In genomic region chr4:57426779-57427395, GRCh38 we compare ENCODE assay signal across 8 cellular contexts.
DNase-seq lines count a peak whose midpoint lies in the region; ATAC-seq and TF ChIP-seq lines count a peak whose summit lies in the region.

No MANE protein-coding gene starts in this region.

- H3K27me3 Mint-ChIP-seq in Caco-2 (ENCODE audit: insufficient read depth, unreplicated experiment) = peaks cover 20% of the 10 kb centered on the region
- no peaks in the 10 kb centered on the region for H3K27me3 Mint-ChIP-seq in activated naive CD8-positive, alpha-beta T cell treated with anti-CD3 and anti-CD28 coated beads, Interleukin-2, amount 10 ng/mL, durations not matched to agents 7 days and 5 days

- H3K27ac Mint-ChIP-seq in Caco-2 (ENCODE audit: unreplicated experiment) = no peak overlapping the region
- H3K27ac Mint-ChIP-seq in activated naive CD8-positive, alpha-beta T cell treated with anti-CD3 and anti-CD28 coated beads, Interleukin-2, amount 10 ng/mL, durations not matched to agents 7 days and 5 days = no peak overlapping the region

- DNase-seq in Caco-2 (peak; percentile 69 to 75), NCI-H460 (ENCODE audit: extremely low read depth, low read depth) (peak; percentile 56), left cardiac atrium (peak; percentile 76), renal cortical epithelial cell (ENCODE audit: low read depth) (peak; percentile 59)
- DNase-seq in activated naive CD8-positive, alpha-beta T cell treated with anti-CD3 and anti-CD28 coated beads, Interleukin-2, amount 10 ng/mL, durations not matched to agents 7 days and 5 days = peak; percentile 43

- no peak overlapping the region for H3K4me3 Mint-ChIP-seq in Caco-2 (ENCODE audit: unreplicated experiment)
- H3K4me3 Mint-ChIP-seq in activated naive CD8-positive, alpha-beta T cell treated with anti-CD3 and anti-CD28 coated beads, Interleukin-2, amount 10 ng/mL, durations not matched to agents 7 days and 5 days = no peak overlapping the region

- no TSS peak for BruUV-seq in Caco-2 (replicated peaks; lab: Mats Ljungman, UMichigan)

- no peaks in the 10 kb centered on the region for H3K36me3 ChIP-seq in Caco-2 (ENCODE audit: control insufficient read depth, insufficient read depth, low read length)

- intact Hi-C loops in Caco-2 (cut with micrococcal nuclease; ENCODE audit: unreplicated experiment) (loop anchor here (1.0 kb wide), 2 partner anchors 264 to 635 kb away; no protein-coding TSS in a partner anchor), left cardiac atrium (cut with DNase I) (loop anchor here in 1 of 2 donors (2.0 kb wide), 1 partner anchor 262 kb away; no protein-coding TSS in a partner anchor)

- H3K9me3 ChIP-seq in Caco-2 = no peaks in the 10 kb centered on the region

- ATAC-seq in GM18907 (IDR thresholded peaks at IDR 0.05; ENCODE audit: unreplicated experiment) = peak; percentile 81
- ATAC-seq in HG03175 (IDR thresholded peaks at IDR 0.05; ENCODE audit: unreplicated experiment) = peak; percentile 91
- ATAC-seq in activated naive CD8-positive, alpha-beta T cell treated with anti-CD3 and anti-CD28 coated beads, Interleukin-2, amount 10 ng/mL, durations not matched to agents 7 days and 5 days (ENCODE audit: low read depth) = no peak
- peak; percentile 30 to 75 for ATAC-seq in left cardiac atrium
- no peak for ATAC-seq in HG02938 (IDR thresholded peaks at IDR 0.05; ENCODE audit: unreplicated experiment)

- H3K4me3 ChIP-seq in Caco-2 (ENCODE audit: low read depth, low read length) = no peak overlapping the region

- H3K4me1 Mint-ChIP-seq in Caco-2 (ENCODE audit: low read depth, unreplicated experiment) = peaks cover 6% of the 10 kb centered on the region
- no peaks in the 10 kb centered on the region for H3K4me1 Mint-ChIP-seq in activated naive CD8-positive, alpha-beta T cell treated with anti-CD3 and anti-CD28 coated beads, Interleukin-2, amount 10 ng/mL, durations not matched to agents 7 days and 5 days

- peak; percentile 64 to 83 for TF ChIP-seq CTCF in Caco-2 (IDR thresholded peaks at IDR 0.05; ENCODE audit: insufficient read depth in 1 of 2, low read depth in 1 of 2, low read length in 1 of 2, severe bottlenecking in 1 of 2, unreplicated experiment in 1 of 2)

- no peaks in the 10 kb centered on the region for H3K4me1 ChIP-seq in Caco-2

- CTCF ChIA-PET in Caco-2 (lab: Charles Lee) = interaction anchor here (0.6 to 1.0 kb wide), 5 partner anchors 15 to 730 kb away, joined by 3 to 5 read pairs (median 3); no protein-coding TSS in a partner anchor

- POLR2A ChIA-PET in Caco-2 (lab: Charles Lee) = no interaction called here
- POLR2A ChIA-PET in activated naive CD8-positive, alpha-beta T cell treated with anti-CD3 and anti-CD28 coated beads, Interleukin-2, amount 10 ng/mL, durations not matched to agents 7 days and 5 days (lab: Charles Lee) = no interaction called here

- H3K36me3 Mint-ChIP-seq in Caco-2 (ENCODE audit: insufficient read depth, unreplicated experiment) = no peaks in the 10 kb centered on the region
- H3K36me3 Mint-ChIP-seq in activated naive CD8-positive, alpha-beta T cell treated with anti-CD3 and anti-CD28 coated beads, Interleukin-2, amount 10 ng/mL, durations not matched to agents 7 days and 5 days = no peaks in the 10 kb centered on the region

- H3K9me3 Mint-ChIP-seq in Caco-2 (ENCODE audit: unreplicated experiment) = no peaks in the 10 kb centered on the region
- H3K9me3 Mint-ChIP-seq in activated naive CD8-positive, alpha-beta T cell treated with anti-CD3 and anti-CD28 coated beads, Interleukin-2, amount 10 ng/mL, durations not matched to agents 7 days and 5 days = no peaks in the 10 kb centered on the region

- H3K27me3 ChIP-seq in Caco-2 (replicated peaks; ENCODE audit: control insufficient read depth, insufficient read depth, low read length) = no peaks in the 10 kb centered on the region; the same call in 1 of the 2 replicates

Comparison
In these comparisons a context has a peak if more than half of its experiments do, and no peak if none do; other contexts are left out.
1. ATAC-seq: peak in GM18907 (single experiment), HG03175 (single experiment) and left cardiac atrium (2 of 2); none in activated naive CD8-positive, alpha-beta T cell treated with anti-CD3 and anti-CD28 coated beads, Interleukin-2, amount 10 ng/mL, durations not matched to agents 7 days and 5 days (single experiment) and HG02938 (single experiment).
2. Peak in every context shown above with its lines, with median percentiles within 50 percentile points of each other: DNase-seq.